25 cellular contexts compared by ENCODE assay signal in the genomic region with DNA sequence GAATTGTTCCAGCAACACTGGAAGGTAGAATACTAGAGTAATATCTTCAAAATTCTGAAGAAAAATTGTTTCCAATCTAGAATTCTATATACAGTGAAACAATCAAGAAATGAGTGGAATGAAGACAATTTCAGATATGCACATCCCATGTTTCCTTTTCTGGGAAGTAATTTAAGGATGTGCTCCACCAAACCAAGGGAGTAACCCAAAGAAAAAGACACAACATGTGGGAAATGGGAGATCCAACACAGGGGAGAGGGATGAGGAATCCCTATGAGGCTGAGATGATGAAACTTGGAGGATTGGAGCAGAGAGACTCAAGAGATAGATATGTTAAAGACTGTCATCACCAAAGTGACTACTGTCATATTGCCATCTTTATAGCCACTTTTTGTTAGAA.
"Had no signal": no experiment of that assay in that cellular context is flagged by ENCODE, and none has a peak within 500 bp of the region (broad histone marks: within the 10 kb centered on the region; RNA-seq: fewer than 3 reads in every experiment).

No MANE protein-coding gene starts in this region.

- H3K4me1 Mint-ChIP-seq: memory B cell; stimulated activated effector memory CD8-positive, alpha-beta T cell treated with anti-CD3 and anti-CD28 coated beads, Interleukin-12 subunit alpha, Interleukin-12 subunit beta, amount 100 ng/mL, for 72 hours had no signal

- FAIRE-seq: endothelial cell of umbilical vein, frontal cortex, keratinocyte, urothelium cell line had no signal

- H3K27me3 ChIP-seq: colonic mucosa, right atrium auricular region, tibial nerve, upper lobe of left lung had no signal

- H3K4me3 ChIP-seq: colonic mucosa, esophagus squamous epithelium, lung, prostate gland, right atrium auricular region, thoracic aorta, tibial nerve, upper lobe of left lung had no signal

- H3K9me3 Mint-ChIP-seq: stimulated activated effector memory CD8-positive, alpha-beta T cell treated with anti-CD3 and anti-CD28 coated beads, Interleukin-12 subunit alpha, Interleukin-12 subunit beta, amount 100 ng/mL, for 72 hours had no signal

- H3K4me3 Mint-ChIP-seq: memory B cell; mesothelial cell of epicardium; naive thymus-derived CD8-positive, alpha-beta T cell; nephron progenitor cell; stimulated activated effector memory CD8-positive, alpha-beta T cell treated with anti-CD3 and anti-CD28 coated beads, Interleukin-12 subunit alpha, Interleukin-12 subunit beta, amount 100 ng/mL, for 72 hours had no signal

- DNase-seq: colonic mucosa; dermis blood vessel endothelial cell; effector memory CD4-positive, alpha-beta T cell; esophagus squamous epithelium; naive thymus-derived CD8-positive, alpha-beta T cell; nephron progenitor cell; nucleus accumbens; stimulated activated CD4-positive, alpha-beta T cell treated with anti-CD3 and anti-CD28 coated beads, Interleukin-2, amount 100 ng/mL, for 24 hours; stimulated activated CD4-positive, alpha-beta T cell treated with anti-CD3 and anti-CD28 coated beads, Interleukin-4, amount 100 ng/mL, for 24 hours; stimulated activated naive CD8-positive, alpha-beta T cell treated with anti-CD3 and anti-CD28 coated beads, Interleukin-15, Interleukin-2, amounts not matched to agents 100 U/mL and 50 U/mL, for 24 hours; substantia nigra; upper lobe of left lung had no signal

- H3K27ac Mint-ChIP-seq: memory B cell; nephron progenitor cell; stimulated activated effector memory CD8-positive, alpha-beta T cell treated with anti-CD3 and anti-CD28 coated beads, Interleukin-12 subunit alpha, Interleukin-12 subunit beta, amount 100 ng/mL, for 72 hours had no signal

- H3K4me1 ChIP-seq: colonic mucosa, prostate gland had no signal

- H3K36me3 ChIP-seq: colonic mucosa, esophagus squamous epithelium, prostate gland, right atrium auricular region, thoracic aorta, tibial nerve, upper lobe of left lung had no signal

- H3K9me3 ChIP-seq: colonic mucosa, esophagus squamous epithelium, prostate gland, thoracic aorta, upper lobe of left lung had no signal

- H3K27ac ChIP-seq: colonic mucosa, esophagus squamous epithelium, prostate gland, right atrium auricular region, thoracic aorta, tibial nerve, upper lobe of left lung had no signal

- H3K36me3 Mint-ChIP-seq: naive thymus-derived CD8-positive, alpha-beta T cell; stimulated activated effector memory CD8-positive, alpha-beta T cell treated with anti-CD3 and anti-CD28 coated beads, Interleukin-12 subunit alpha, Interleukin-12 subunit beta, amount 100 ng/mL, for 72 hours had no signal

- ATAC-seq: naive thymus-derived CD8-positive, alpha-beta T cell; sciatic nerve; stimulated activated effector memory CD8-positive, alpha-beta T cell treated with anti-CD3 and anti-CD28 coated beads, Interleukin-12 subunit alpha, Interleukin-12 subunit beta, amount 100 ng/mL, for 72 hours; stimulated activated naive CD8-positive, alpha-beta T cell treated with anti-CD3 and anti-CD28 coated beads, Interleukin-15, Interleukin-2, amounts not matched to agents 100 U/mL and 50 U/mL, for 24 hours had no signal
